1 cellular context compared by ENCODE assay signal in the genomic region with DNA sequence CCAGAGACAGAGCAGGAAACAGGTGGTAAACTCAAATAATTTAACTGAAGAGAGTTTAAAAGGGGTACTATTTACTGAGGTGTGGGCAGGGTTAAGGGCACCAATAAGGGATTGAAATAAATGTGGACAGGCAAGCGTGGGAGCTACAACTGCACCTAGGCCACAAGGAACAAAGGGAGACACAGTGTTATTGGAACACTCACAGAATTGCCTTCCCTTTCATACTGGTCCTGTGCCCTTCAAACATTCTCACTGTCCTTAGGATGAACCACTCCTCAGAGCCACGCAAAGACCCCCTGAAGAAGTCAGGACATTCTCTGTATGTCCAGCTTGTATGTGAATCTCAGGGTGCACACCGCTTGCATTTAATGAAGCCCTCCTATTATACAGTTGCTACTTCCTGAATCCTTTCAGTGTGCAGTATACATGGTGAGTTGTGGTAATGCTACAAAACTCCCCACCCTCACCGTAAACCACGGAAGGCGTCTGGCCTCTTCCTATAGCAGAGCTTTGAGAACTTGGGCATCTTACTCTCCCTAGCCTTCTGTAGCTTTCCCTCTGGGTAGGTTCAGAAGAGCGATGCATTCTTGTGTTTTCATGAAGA.
TF ChIP-seq lines count a peak whose summit lies in the region.

No MANE protein-coding gene starts in this region.

TF ChIP-seq in H1, 55 proteins besides CTCF, POLR2A, EP300 and RAD21:
- TF ChIP-seq TAF1 (IDR thresholded peaks at IDR 0.05; ENCODE audit: low read depth, low read length) (no peak), SIN3A (conservative IDR thresholded peaks at IDR 0.05 in 1 of 2, IDR thresholded peaks at IDR 0.05 in 1 of 2; ENCODE audit: low read depth in 1 of 2, low read length in 2 of 2) (no peak), RXRA (IDR thresholded peaks at IDR 0.05; ENCODE audit: insufficient read depth, low read depth, low read length) (no peak), KDM5A (IDR thresholded peaks at IDR 0.05; ENCODE audit: low read length) (no peak), EZH2 (IDR thresholded peaks at IDR 0.05; ENCODE audit: low read depth, low read length, severe bottlenecking) (no peak), FOSL1 (IDR thresholded peaks at IDR 0.05; ENCODE audit: insufficient read depth, low read depth, low read length) (no peak)
- TF ChIP-seq, protein P1, sequence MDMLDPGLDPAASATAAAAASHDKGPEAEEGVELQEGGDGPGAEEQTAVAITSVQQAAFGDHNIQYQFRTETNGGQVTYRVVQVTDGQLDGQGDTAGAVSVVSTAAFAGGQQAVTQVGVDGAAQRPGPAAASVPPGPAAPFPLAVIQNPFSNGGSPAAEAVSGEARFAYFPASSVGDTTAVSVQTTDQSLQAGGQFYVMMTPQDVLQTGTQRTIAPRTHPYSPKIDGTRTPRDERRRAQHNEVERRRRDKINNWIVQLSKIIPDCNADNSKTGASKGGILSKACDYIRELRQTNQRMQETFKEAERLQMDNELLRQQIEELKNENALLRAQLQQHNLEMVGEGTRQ (IDR thresholded peaks at IDR 0.05; ENCODE audit: low read length), result no peak
- TF ChIP-seq, protein P2, sequence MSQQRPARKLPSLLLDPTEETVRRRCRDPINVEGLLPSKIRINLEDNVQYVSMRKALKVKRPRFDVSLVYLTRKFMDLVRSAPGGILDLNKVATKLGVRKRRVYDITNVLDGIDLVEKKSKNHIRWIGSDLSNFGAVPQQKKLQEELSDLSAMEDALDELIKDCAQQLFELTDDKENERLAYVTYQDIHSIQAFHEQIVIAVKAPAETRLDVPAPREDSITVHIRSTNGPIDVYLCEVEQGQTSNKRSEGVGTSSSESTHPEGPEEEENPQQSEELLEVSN (IDR thresholded peaks at IDR 0.05), result no peak
- TF ChIP-seq, protein P3, sequence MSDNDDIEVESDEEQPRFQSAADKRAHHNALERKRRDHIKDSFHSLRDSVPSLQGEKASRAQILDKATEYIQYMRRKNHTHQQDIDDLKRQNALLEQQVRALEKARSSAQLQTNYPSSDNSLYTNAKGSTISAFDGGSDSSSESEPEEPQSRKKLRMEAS (IDR thresholded peaks at IDR 0.05), result no peak
- TF ChIP-seq, protein P4, sequence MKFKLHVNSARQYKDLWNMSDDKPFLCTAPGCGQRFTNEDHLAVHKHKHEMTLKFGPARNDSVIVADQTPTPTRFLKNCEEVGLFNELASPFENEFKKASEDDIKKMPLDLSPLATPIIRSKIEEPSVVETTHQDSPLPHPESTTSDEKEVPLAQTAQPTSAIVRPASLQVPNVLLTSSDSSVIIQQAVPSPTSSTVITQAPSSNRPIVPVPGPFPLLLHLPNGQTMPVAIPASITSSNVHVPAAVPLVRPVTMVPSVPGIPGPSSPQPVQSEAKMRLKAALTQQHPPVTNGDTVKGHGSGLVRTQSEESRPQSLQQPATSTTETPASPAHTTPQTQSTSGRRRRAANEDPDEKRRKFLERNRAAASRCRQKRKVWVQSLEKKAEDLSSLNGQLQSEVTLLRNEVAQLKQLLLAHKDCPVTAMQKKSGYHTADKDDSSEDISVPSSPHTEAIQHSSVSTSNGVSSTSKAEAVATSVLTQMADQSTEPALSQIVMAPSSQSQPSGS (IDR thresholded peaks at IDR 0.05; ENCODE audit: low read length), result no peak
